ENCODE assay signal across 1 cellular context in the genomic region with DNA sequence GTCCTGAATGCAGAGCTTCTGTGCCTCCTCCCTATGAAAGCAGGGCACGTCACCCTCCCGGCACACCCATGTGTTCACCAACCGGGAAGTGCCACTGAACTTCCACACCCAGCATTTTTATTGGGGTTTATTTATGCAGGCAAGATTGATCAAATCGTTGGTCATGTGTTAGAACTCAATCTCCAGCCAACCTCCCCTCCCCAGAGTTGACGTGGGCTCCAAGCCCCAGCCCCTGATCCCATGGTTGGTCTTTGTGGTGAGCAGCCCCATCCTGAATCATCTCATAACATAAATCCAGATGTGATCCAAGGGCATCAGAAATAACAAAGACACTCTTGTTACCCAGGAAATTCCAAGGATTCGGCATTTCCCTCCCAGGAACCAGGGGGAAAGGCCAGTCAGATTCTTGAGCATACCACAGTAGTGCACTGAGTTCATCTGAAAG.
TF ChIP-seq lines count a peak whose summit lies in the region.

No MANE protein-coding gene starts in this region.

TF ChIP-seq in IMR-90, 13 proteins besides CTCF, POLR2A, EP300 and RAD21:
- TF ChIP-seq, protein P1, sequence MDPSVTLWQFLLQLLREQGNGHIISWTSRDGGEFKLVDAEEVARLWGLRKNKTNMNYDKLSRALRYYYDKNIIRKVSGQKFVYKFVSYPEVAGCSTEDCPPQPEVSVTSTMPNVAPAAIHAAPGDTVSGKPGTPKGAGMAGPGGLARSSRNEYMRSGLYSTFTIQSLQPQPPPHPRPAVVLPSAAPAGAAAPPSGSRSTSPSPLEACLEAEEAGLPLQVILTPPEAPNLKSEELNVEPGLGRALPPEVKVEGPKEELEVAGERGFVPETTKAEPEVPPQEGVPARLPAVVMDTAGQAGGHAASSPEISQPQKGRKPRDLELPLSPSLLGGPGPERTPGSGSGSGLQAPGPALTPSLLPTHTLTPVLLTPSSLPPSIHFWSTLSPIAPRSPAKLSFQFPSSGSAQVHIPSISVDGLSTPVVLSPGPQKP (IDR thresholded peaks at IDR 0.05; ENCODE audit: borderline replicate concordance, low read depth, low read length), result no peak
- TF ChIP-seq FOS (IDR thresholded peaks at IDR 0.05; ENCODE audit: low read depth, low read length) (no peak), MXI1 (IDR thresholded peaks at IDR 0.05; ENCODE audit: borderline replicate concordance, low read depth, low read length) (no peak), MAZ (IDR thresholded peaks at IDR 0.05; ENCODE audit: borderline replicate concordance, low read depth, low read length) (no peak), RCOR1 (IDR thresholded peaks at IDR 0.05; ENCODE audit: insufficient replicate concordance, low read length) (no peak), MAFK (IDR thresholded peaks at IDR 0.05; ENCODE audit: low read depth, low read length) (no peak), USF2 (IDR thresholded peaks at IDR 0.05; ENCODE audit: low read depth, low read length) (no peak), SMC3 (IDR thresholded peaks at IDR 0.05; ENCODE audit: low read depth, low read length) (no peak), CHD1 (IDR thresholded peaks at IDR 0.05; ENCODE audit: low read depth, low read length) (no peak), NFE2L2 (IDR thresholded peaks at IDR 0.05; ENCODE audit: low read depth, low read length) (no peak), BHLHE40 (IDR thresholded peaks at IDR 0.05; ENCODE audit: low read depth, low read length) (no peak), CEBPB (IDR thresholded peaks at IDR 0.05; ENCODE audit: low read depth, low read length) (no peak), RFX5 (IDR thresholded peaks at IDR 0.05; ENCODE audit: low read depth, low read length) (no peak)
